27 cellular contexts compared by ENCODE assay signal in genomic region chr1:64758233-64758632, GRCh38.
"Had no signal": no experiment of that assay in that cellular context is flagged by ENCODE, and none has a peak within 500 bp of the region (broad histone marks: within the 10 kb centered on the region; RNA-seq: fewer than 3 reads in every experiment).

No MANE protein-coding gene starts in this region.

- FAIRE-seq: urothelium cell line had no signal

- H3K4me2 ChIP-seq: neural progenitor cell, smooth muscle cell had no signal

- H3K27ac ChIP-seq: neural progenitor cell, ovary, parathyroid adenoma, psoas muscle, skin epidermis, spleen, stomach, thoracic aorta, thyroid gland, tibial nerve, vagina had no signal

- H3K36me3 ChIP-seq: neural progenitor cell, ovary, spleen, stomach, thoracic aorta, thyroid gland, tibial nerve, upper lobe of left lung, vagina had no signal

- DNase-seq: natural killer cell; occipital lobe; ovary; posterior cingulate gyrus; psoas muscle; right cardiac atrium; spleen; stimulated activated CD4-positive, alpha-beta T cell treated with anti-CD3 and anti-CD28 coated beads, Interleukin-15, amount 100 ng/mL, for 24 hours; stimulated activated CD4-positive, alpha-beta T cell treated with anti-CD3 and anti-CD28 coated beads, Interleukin-2, amount 100 ng/mL, for 24 hours; stimulated activated CD4-positive, alpha-beta T cell treated with anti-CD3 and anti-CD28 coated beads, Interleukin-2, amount 100 ng/mL, for 48 hours; stimulated activated CD4-positive, alpha-beta T cell treated with anti-CD3 and anti-CD28 coated beads, Interleukin-4, amount 100 ng/mL, for 24 hours; stimulated activated naive B cell treated with anti-CD40 and anti-IgM and Interleukin-4, amounts not matched to agents 10 μg/mL and 1 μg/mL and 100 μg/mL, for 72 hours; stimulated activated naive CD4-positive, alpha-beta T cell treated with Interleukin-2 at 50 U/mL for 16 hours; stomach; thyroid gland; trophoblast cell; upper lobe of left lung had no signal

- ATAC-seq: natural killer cell; psoas muscle; right cardiac atrium; sciatic nerve; stimulated activated effector memory CD8-positive, alpha-beta T cell treated with anti-CD3 and anti-CD28 coated beads, Interleukin-12 subunit alpha, Interleukin-12 subunit beta, amount 100 ng/mL, for 72 hours; stimulated activated naive B cell treated with anti-CD40 and anti-IgM and Interleukin-4, amounts not matched to agents 10 μg/mL and 1 μg/mL and 100 μg/mL, for 72 hours had no signal

- H2AFZ ChIP-seq: neural progenitor cell, parathyroid adenoma had no signal

- H3K4me1 ChIP-seq: psoas muscle, thyroid gland had no signal

- H3K4me3 ChIP-seq: neural progenitor cell, ovary, psoas muscle, skin epidermis, smooth muscle cell, spleen, stomach, thoracic aorta, thyroid gland, tibial nerve, upper lobe of left lung, vagina had no signal

- H3K27me3 ChIP-seq: neural progenitor cell, ovary, spleen, stomach, thyroid gland, tibial nerve, upper lobe of left lung, vagina had no signal

- H3K9ac ChIP-seq: neural progenitor cell, parathyroid adenoma had no signal

- H3K9me3 ChIP-seq: ovary, stomach, thoracic aorta, thyroid gland, tibial nerve, upper lobe of left lung, vagina had no signal
